Comparison of ENCODE assay signal across 1 cellular context in genomic region chr4:55681430-55681829, GRCh38.
TF ChIP-seq lines count a peak whose summit lies in the region.

No MANE protein-coding gene starts in this region.

TF ChIP-seq in K562, 482 proteins besides CTCF, POLR2A, EP300 and RAD21:
- TF ChIP-seq HES1 (IDR thresholded peaks at IDR 0.05; ENCODE audit: low read depth) (no peak), DACH1 (IDR thresholded peaks at IDR 0.05; ENCODE audit: partially characterized antibody) (no peak)
- TF ChIP-seq, protein P1, sequence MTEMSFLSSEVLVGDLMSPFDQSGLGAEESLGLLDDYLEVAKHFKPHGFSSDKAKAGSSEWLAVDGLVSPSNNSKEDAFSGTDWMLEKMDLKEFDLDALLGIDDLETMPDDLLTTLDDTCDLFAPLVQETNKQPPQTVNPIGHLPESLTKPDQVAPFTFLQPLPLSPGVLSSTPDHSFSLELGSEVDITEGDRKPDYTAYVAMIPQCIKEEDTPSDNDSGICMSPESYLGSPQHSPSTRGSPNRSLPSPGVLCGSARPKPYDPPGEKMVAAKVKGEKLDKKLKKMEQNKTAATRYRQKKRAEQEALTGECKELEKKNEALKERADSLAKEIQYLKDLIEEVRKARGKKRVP (CRISPR knock-in tag; IDR thresholded peaks at IDR 0.05): no peak
